1 cellular context compared by ENCODE assay signal in the genomic region with DNA sequence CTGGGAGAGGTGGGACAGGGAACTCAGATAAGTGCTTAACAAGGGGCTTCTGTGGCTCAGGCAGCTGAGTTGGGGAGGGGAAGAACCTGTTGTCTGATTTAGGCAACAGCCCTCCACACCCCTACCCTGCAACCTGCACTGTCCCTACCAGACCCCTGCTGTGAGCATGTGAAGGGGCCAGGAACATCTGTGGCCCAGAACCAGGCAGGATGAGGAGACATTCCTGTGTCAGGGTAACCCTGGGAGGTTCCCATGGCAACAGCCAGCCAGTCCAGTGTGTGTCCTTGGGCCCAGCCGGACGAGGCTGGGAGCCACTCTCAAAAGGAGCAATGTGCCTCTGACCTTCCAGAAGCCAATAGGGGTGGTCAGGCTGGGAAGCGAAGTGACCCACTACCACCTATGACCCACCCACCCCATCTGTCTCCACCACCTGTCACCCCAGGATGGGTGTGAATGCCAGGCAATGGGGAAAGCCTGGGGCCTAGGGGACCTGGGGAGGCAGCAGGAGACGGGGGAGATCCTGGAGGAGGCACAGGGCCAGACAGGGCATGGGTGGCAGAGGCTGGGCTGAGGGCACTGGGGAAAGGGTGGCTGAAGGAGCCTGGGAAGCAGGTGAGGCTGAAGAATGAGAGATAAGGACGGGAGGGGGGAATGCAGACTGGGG.
TF ChIP-seq lines count a peak whose summit lies in the region.

No MANE protein-coding gene starts in this region.

TF ChIP-seq in GM23338, 12 proteins besides CTCF, POLR2A, EP300 and RAD21:
- TF ChIP-seq EZH2phosphoT487 (IDR thresholded peaks at IDR 0.05; ENCODE audit: unreplicated experiment): no peak
- TF ChIP-seq POLR2AphosphoS5 (IDR thresholded peaks at IDR 0.05; ENCODE audit: low read depth): no peak
- TF ChIP-seq, protein P1, sequence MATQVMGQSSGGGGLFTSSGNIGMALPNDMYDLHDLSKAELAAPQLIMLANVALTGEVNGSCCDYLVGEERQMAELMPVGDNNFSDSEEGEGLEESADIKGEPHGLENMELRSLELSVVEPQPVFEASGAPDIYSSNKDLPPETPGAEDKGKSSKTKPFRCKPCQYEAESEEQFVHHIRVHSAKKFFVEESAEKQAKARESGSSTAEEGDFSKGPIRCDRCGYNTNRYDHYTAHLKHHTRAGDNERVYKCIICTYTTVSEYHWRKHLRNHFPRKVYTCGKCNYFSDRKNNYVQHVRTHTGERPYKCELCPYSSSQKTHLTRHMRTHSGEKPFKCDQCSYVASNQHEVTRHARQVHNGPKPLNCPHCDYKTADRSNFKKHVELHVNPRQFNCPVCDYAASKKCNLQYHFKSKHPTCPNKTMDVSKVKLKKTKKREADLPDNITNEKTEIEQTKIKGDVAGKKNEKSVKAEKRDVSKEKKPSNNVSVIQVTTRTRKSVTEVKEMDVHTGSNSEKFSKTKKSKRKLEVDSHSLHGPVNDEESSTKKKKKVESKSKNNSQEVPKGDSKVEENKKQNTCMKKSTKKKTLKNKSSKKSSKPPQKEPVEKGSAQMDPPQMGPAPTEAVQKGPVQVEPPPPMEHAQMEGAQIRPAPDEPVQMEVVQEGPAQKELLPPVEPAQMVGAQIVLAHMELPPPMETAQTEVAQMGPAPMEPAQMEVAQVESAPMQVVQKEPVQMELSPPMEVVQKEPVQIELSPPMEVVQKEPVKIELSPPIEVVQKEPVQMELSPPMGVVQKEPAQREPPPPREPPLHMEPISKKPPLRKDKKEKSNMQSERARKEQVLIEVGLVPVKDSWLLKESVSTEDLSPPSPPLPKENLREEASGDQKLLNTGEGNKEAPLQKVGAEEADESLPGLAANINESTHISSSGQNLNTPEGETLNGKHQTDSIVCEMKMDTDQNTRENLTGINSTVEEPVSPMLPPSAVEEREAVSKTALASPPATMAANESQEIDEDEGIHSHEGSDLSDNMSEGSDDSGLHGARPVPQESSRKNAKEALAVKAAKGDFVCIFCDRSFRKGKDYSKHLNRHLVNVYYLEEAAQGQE (IDR thresholded peaks at IDR 0.05; ENCODE audit: unreplicated experiment): no peak
- no peak for TF ChIP-seq ZNF331 (CRISPR knock-in tag; IDR thresholded peaks at IDR 0.05; ENCODE audit: low read depth)
- TF ChIP-seq NANOG (IDR thresholded peaks at IDR 0.05; ENCODE audit: borderline replicate concordance): no peak
